21 cellular contexts compared by ENCODE assay signal in genomic region chr16:23027386-23027785, GRCh38.
"Had no signal": no experiment of that assay in that cellular context is flagged by ENCODE, and none has a peak within 500 bp of the region (broad histone marks: within the 10 kb centered on the region; RNA-seq: fewer than 3 reads in every experiment).

No MANE protein-coding gene starts in this region.

- H3K36me3 ChIP-seq: breast epithelium, MG63 had no signal

- H3K4me2 ChIP-seq: PC-9 had no signal

- H3K4me1 ChIP-seq: breast epithelium had no signal

- FAIRE-seq: TTC549 had no signal

- H3K4me3 ChIP-seq: breast epithelium, coronary artery, MG63, PC-9 had no signal

- H3K9me3 ChIP-seq: breast epithelium, MG63 had no signal

- H2AFZ ChIP-seq: PC-9 had no signal

- H3K27ac ChIP-seq: breast epithelium, coronary artery, PC-9 had no signal

- DNase-seq: activated B cell treated with CpG ODN at 0.5 μM for 24 hours; activated CD4-positive, alpha-beta T cell treated with anti-CD3 and anti-CD28 coated beads for 1 hour; activated CD4-positive, alpha-beta T cell treated with anti-CD3 and anti-CD28 coated beads, Interleukin-2, amount 50 U/mL, for 48 hours; activated CD8-positive, alpha-beta memory T cell treated with anti-CD3 and anti-CD28 coated beads, Interleukin-2, amount 10 ng/mL, durations not matched to agents 7 days and 5 days; activated effector memory CD4-positive, alpha-beta T cell treated with Interleukin-2 at 50 U/mL for 16 hours; activated naive CD4-positive, alpha-beta T cell; activated T-cell treated with anti-CD3 and anti-CD28 coated beads, Interleukin-2, amount 50 U/mL, for 24 hours; aorta; caudate nucleus; MV-4-11; NCI-H1930; NCI-H226; NCI-H524 treated with DMSO at 0.1 percent for 48 hours; SHP77 treated with DMSO at 0.1 percent for 48 hours; T-helper 17 cell; T1000 had no signal
